ENCODE assay signal across 15 cellular contexts in genomic region chr14:75221797-75222196, GRCh38. TPM values are rescaled to one million over a fixed set of nuclear protein-coding genes. Genes with fewer than 3 reads are reported as not detected.
DNase-seq lines count a peak whose midpoint lies in the region; ATAC-seq and TF ChIP-seq lines count a peak whose summit lies in the region.
"Had no signal": no experiment of that assay in that cellular context is flagged by ENCODE, and none has a peak within 500 bp of the region (broad histone marks: within the 10 kb centered on the region; RNA-seq: fewer than 3 reads in every experiment).

No MANE protein-coding gene starts in this region.

- no peak for DNase-seq in progenitor cell of endocrine pancreas (ENCODE audit: low spot score, unreplicated experiment)
- DNase-seq in activated T-cell treated with anti-CD3 and anti-CD28 coated beads, Interleukin-2, amount 50 U/mL, for 1 hour, result no peak
- DNase-seq: activated CD4-positive, alpha-beta memory T cell treated with anti-CD3 and anti-CD28 coated beads for 36 hours; activated effector memory CD4-positive, alpha-beta T cell treated with anti-CD3 and anti-CD28 coated beads, Interleukin-2, amount 50 U/mL, for 16 hours; endodermal cell; heart right ventricle; NCI-H187 treated with DMSO at 0.1 percent for 48 hours; SHP77 treated with DMSO at 0.1 percent for 48 hours had no signal

- H3K4me1 Mint-ChIP-seq in dendritic cell treated with granulocyte-macrophage colony-stimulating factor and Interleukin-4, amounts not matched to agents 40 ng/mL and 50 ng/mL, for 4 days (ENCODE audit: low read depth), result peaks cover 43% of the 10 kb centered on the region
- H3K4me1 Mint-ChIP-seq in progenitor cell of endocrine pancreas (ENCODE audit: low read depth), result peaks cover 23% of the 10 kb centered on the region

- H3K9me3 ChIP-seq in HUES6 (ENCODE audit: control insufficient read depth, insufficient read depth, low read depth, low read length), result no peaks in the 10 kb centered on the region
- H3K9me3 ChIP-seq: body of pancreas, heart right ventricle had no signal

- H3K9ac ChIP-seq in HUES6 (ENCODE audit: low read length), result no peak overlapping the region

- intact Hi-C loops in dendritic cell treated with granulocyte-macrophage colony-stimulating factor and Interleukin-4, amounts not matched to agents 40 ng/mL and 50 ng/mL, for 4 days (cut with micrococcal nuclease), result loop anchor here (2.0 to 5.0 kb wide), 3 partner anchors 13 to 36 kb away; no protein-coding TSS in a partner anchor

- no peaks in the 10 kb centered on the region for H3K36me3 ChIP-seq in HUES6 (ENCODE audit: control insufficient read depth, insufficient read depth, low read length)
- H3K36me3 ChIP-seq: heart right ventricle had no signal

- H3K9me3 Mint-ChIP-seq in dendritic cell treated with granulocyte-macrophage colony-stimulating factor and Interleukin-4, amounts not matched to agents 40 ng/mL and 50 ng/mL, for 4 days, result no peaks in the 10 kb centered on the region
- no peaks in the 10 kb centered on the region for H3K9me3 Mint-ChIP-seq in progenitor cell of endocrine pancreas (ENCODE audit: low read depth)
- H3K9me3 Mint-ChIP-seq: activated CD4-positive, alpha-beta memory T cell treated with anti-CD3 and anti-CD28 coated beads for 36 hours; endodermal cell had no signal

- no peak for TF ChIP-seq CTCF in progenitor cell of endocrine pancreas (IDR thresholded peaks at IDR 0.05; ENCODE audit: unreplicated experiment)

- H3K4me1 ChIP-seq in HUES6 (ENCODE audit: control insufficient read depth, insufficient read depth, low read length), result peaks cover 26% of the 10 kb centered on the region

- ATAC-seq in GM19397 (IDR thresholded peaks at IDR 0.05; ENCODE audit: unreplicated experiment), result peak; percentile 23
- no peak for ATAC-seq in GM19324 (IDR thresholded peaks at IDR 0.05; ENCODE audit: low FRiP score, unreplicated experiment)
- no peak for ATAC-seq in HG03469 (IDR thresholded peaks at IDR 0.05; ENCODE audit: unreplicated experiment)
- ATAC-seq in GM21717 (IDR thresholded peaks at IDR 0.05; ENCODE audit: unreplicated experiment), result no peak
- ATAC-seq: body of pancreas had no signal

- no peak overlapping the region for H3K4me3 Mint-ChIP-seq in dendritic cell treated with granulocyte-macrophage colony-stimulating factor and Interleukin-4, amounts not matched to agents 40 ng/mL and 50 ng/mL, for 4 days
- no peak overlapping the region for H3K4me3 Mint-ChIP-seq in progenitor cell of endocrine pancreas (ENCODE audit: low read depth)
- H3K4me3 Mint-ChIP-seq: activated CD4-positive, alpha-beta memory T cell treated with anti-CD3 and anti-CD28 coated beads for 36 hours; endodermal cell had no signal

- peak overlapping the region; percentile 62; the same call in 1 of the 2 replicates for H3K27ac ChIP-seq in HUES6 (ENCODE audit: low read depth, low read length)
- H3K27ac ChIP-seq: body of pancreas had no signal

- H3K36me3 Mint-ChIP-seq in dendritic cell treated with granulocyte-macrophage colony-stimulating factor and Interleukin-4, amounts not matched to agents 40 ng/mL and 50 ng/mL, for 4 days (ENCODE audit: low read depth), result no peaks in the 10 kb centered on the region
- H3K36me3 Mint-ChIP-seq in progenitor cell of endocrine pancreas (ENCODE audit: insufficient read depth), result no peaks in the 10 kb centered on the region
- H3K36me3 Mint-ChIP-seq: activated CD4-positive, alpha-beta memory T cell treated with anti-CD3 and anti-CD28 coated beads for 36 hours had no signal

- H3K27ac Mint-ChIP-seq in dendritic cell treated with granulocyte-macrophage colony-stimulating factor and Interleukin-4, amounts not matched to agents 40 ng/mL and 50 ng/mL, for 4 days, result peak overlapping the region; percentile 1
- H3K27ac Mint-ChIP-seq in progenitor cell of endocrine pancreas, result peak overlapping the region; percentile 76
- H3K27ac Mint-ChIP-seq: activated CD4-positive, alpha-beta memory T cell treated with anti-CD3 and anti-CD28 coated beads for 36 hours had no signal

- H3K27me3 ChIP-seq in HUES6 (ENCODE audit: control insufficient read depth, insufficient read depth, low read length), result no peaks in the 10 kb centered on the region
- H3K27me3 ChIP-seq: body of pancreas, heart right ventricle had no signal

- no peaks in the 10 kb centered on the region for H3K27me3 Mint-ChIP-seq in dendritic cell treated with granulocyte-macrophage colony-stimulating factor and Interleukin-4, amounts not matched to agents 40 ng/mL and 50 ng/mL, for 4 days
- peaks cover 6% of the 10 kb centered on the region for H3K27me3 Mint-ChIP-seq in progenitor cell of endocrine pancreas

- H3K4me3 ChIP-seq in HUES6 (ENCODE audit: low read depth, low read length), result peak overlapping the region; percentile 2; the same call in 1 of the 2 replicates
- H3K4me3 ChIP-seq: body of pancreas, heart right ventricle had no signal

RNA-seq across cellular contexts. Expression of gene TMED10, which starts 45.4 kb away (rescaled TPM):
- total RNA-seq in progenitor cell of endocrine pancreas, result 282 and 288 TPM in 2 replicates

RNA-seq across cellular contexts. Expression of gene FOS, which starts 56.8 kb away (rescaled TPM):
- 73.7 and 88.8 TPM in 2 replicates for total RNA-seq in progenitor cell of endocrine pancreas
